Comparison of ENCODE assay signal across 6 cellular contexts in genomic region chr11:95490625-95491024, GRCh38.
"Had no signal": no experiment of that assay in that cellular context is flagged by ENCODE, and none has a peak within 500 bp of the region (broad histone marks: within the 10 kb centered on the region; RNA-seq: fewer than 3 reads in every experiment).

No MANE protein-coding gene starts in this region.

- FAIRE-seq: HepG2, HTR-8/SVneo, K562 had no signal

- H3K4me3 ChIP-seq: K562 had no signal

- H3K27ac ChIP-seq: HL-60 had no signal

- DNase-seq: IMR-90, KBM-7 had no signal

- ATAC-seq: HepG2, K562 had no signal
